Comparison of ENCODE assay signal across 8 cellular contexts in the genomic region with DNA sequence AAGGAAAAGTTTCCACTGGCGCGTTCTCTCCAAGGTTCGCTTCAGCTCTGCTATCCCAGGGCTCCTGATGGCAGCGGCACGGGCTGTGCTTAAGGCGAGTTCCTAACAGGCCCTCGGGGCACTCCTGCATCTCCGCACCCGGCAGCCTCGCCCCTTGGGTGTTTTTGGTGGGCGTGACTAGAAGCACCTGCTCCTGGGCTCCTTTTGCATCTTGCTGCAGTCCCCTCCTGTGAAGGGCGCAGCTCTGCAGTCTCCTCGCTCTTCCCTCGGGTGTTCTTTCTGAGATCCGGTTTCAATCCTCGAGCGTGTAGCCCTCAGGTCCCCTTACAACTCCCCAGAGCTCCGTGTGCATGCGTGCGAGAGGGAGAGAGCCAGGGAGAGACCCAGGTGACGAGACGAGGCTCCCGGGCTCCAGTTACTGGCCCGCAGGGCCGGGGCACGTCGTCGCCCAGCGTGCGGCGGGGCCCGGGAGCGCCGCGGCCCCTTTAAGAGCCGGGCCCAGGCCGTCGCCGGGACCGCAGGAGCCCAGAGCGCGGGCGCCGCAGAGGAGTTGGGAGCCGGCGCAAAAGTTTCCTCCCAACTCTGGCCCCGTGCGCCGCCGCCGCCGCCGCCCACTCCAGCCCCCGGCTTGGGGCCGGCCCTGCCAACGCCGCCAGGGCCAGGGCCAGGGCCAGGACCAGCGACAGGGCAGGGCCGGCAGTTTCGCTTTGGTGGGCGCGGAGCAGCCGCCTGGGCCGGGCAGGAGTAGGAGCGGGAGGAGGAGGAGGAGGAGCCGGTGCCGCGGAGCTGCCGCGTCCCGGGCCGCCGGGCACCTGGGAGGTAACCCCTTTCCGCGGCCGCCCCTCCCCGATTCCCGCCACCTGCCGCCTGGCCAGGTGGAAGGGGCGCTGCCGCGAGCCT. TPM values are rescaled to one million over a fixed set of nuclear protein-coding genes. Genes with fewer than 3 reads are reported as not detected.
DNase-seq lines count a peak whose midpoint lies in the region; ATAC-seq and TF ChIP-seq lines count a peak whose summit lies in the region.

A gene with protein sequence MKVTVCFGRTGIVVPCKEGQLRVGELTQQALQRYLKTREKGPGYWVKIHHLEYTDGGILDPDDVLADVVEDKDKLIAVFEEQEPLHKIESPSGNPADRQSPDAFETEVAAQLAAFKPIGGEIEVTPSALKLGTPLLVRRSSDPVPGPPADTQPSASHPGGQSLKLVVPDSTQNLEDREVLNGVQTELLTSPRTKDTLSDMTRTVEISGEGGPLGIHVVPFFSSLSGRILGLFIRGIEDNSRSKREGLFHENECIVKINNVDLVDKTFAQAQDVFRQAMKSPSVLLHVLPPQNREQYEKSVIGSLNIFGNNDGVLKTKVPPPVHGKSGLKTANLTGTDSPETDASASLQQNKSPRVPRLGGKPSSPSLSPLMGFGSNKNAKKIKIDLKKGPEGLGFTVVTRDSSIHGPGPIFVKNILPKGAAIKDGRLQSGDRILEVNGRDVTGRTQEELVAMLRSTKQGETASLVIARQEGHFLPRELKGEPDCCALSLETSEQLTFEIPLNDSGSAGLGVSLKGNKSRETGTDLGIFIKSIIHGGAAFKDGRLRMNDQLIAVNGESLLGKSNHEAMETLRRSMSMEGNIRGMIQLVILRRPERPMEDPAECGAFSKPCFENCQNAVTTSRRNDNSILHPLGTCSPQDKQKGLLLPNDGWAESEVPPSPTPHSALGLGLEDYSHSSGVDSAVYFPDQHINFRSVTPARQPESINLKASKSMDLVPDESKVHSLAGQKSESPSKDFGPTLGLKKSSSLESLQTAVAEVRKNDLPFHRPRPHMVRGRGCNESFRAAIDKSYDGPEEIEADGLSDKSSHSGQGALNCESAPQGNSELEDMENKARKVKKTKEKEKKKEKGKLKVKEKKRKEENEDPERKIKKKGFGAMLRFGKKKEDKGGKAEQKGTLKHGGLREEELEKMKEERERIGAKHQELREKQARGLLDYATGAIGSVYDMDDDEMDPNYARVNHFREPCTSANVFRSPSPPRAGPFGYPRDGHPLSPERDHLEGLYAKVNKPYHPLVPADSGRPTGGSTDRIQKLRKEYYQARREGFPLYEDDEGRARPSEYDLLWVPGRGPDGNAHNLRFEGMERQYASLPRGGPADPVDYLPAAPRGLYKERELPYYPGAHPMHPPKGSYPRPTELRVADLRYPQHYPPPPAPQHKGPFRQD (N-terminal part only) (plus strand): TSS at position 515 of the 900 bp plus-strand sequence. CDS start 525 bp downstream, outside the sequence.

- H3K4me3 ChIP-seq in mammary epithelial cell (replicated peaks in 1 of 3; ENCODE audit: insufficient read depth in 1 of 3, low read depth in 2 of 3, low read length in 3 of 3) (peak within 1 kb of the TSS; percentile 52 to 69 (median 59)), iPS-15b (ENCODE audit: low read depth, low read length) (peak within 1 kb of the TSS; percentile 63), retinal pigment epithelial cell (ENCODE audit: low read length) (peak within 1 kb of the TSS; percentile 69)

- H2AFZ ChIP-seq in mammary epithelial cell (ENCODE audit: low read depth, low read length) = peak within 1 kb of the TSS; percentile 96

- ATAC-seq in HG03196 (IDR thresholded peaks at IDR 0.05; ENCODE audit: unreplicated experiment) = no peak

- H3K27ac ChIP-seq in mammary epithelial cell (ENCODE audit: insufficient read depth, low read depth, low read length) = no peak within 1 kb of the TSS

- BruUV-seq in mammary epithelial cell (replicated peaks; lab: Mats Ljungman, UMichigan) = no TSS peak

- intact Hi-C loops in mammary epithelial cell (cut with micrococcal nuclease) = loop anchor here (5.0 to 10.0 kb wide), 3 partner anchors 90 to 147 kb away; no protein-coding TSS in a partner anchor

- H3K9ac ChIP-seq in mammary epithelial cell (ENCODE audit: insufficient read depth, low read length) = no peak within 1 kb of the TSS
- no peak within 1 kb of the TSS for H3K9ac ChIP-seq in iPS-15b (ENCODE audit: low read depth, low read length)

- WGBS in mammary epithelial cell (ENCODE audit: low coverage, missing lambda C conversion rate) = 0% methylated on average over 12 of the region's 82 CpGs

- peak within 1 kb of the TSS; percentile 99 for H3K4me2 ChIP-seq in mammary epithelial cell (ENCODE audit: insufficient read depth, low read depth, low read length)

- H3K4me1 ChIP-seq in mammary epithelial cell (ENCODE audit: insufficient read depth, low read length) (peaks cover 14% of the 10 kb centered on the region), iPS-15b (ENCODE audit: control insufficient read depth, insufficient read depth, low read length) (peaks cover 8% of the 10 kb centered on the region)

- in situ Hi-C loops in mammary epithelial cell (cut with MboI; ENCODE audit: low sequenced_read_pairs in 2 of 2) = no loop called here

- no peaks in the 10 kb centered on the region for H3K36me3 ChIP-seq in mammary epithelial cell (ENCODE audit: insufficient read depth, low read length)
- H3K36me3 ChIP-seq in iPS-15b (ENCODE audit: control insufficient read depth, insufficient read depth, low read length) = no peaks in the 10 kb centered on the region

- DNase-seq in CD1c-positive myeloid dendritic cell (ENCODE audit: extremely low spot score) (peak; percentile 19), GM20000 (ENCODE audit: low spot score) (peak; percentile 39), HT-29 (ENCODE audit: low spot score) (peak; percentile 54), SK-N-DZ (ENCODE audit: low spot score) (peak; percentile 51), mammary epithelial cell (peak; percentile 57), retinal pigment epithelial cell (ENCODE audit: low read depth) (no peak)

- no peaks in the 10 kb centered on the region for H3K9me3 ChIP-seq in mammary epithelial cell (replicated peaks; ENCODE audit: insufficient read depth, low read length)
- H3K9me3 ChIP-seq in iPS-15b (ENCODE audit: control insufficient read depth, insufficient read depth, low read length) = no peaks in the 10 kb centered on the region

- dilution Hi-C loops in mammary epithelial cell (cut with HindIII; ENCODE audit: low sequenced_read_pairs) = no loop called here

- no peaks in the 10 kb centered on the region for H3K79me2 ChIP-seq in mammary epithelial cell (ENCODE audit: insufficient read depth, low read length)

- CTCF ChIA-PET in mammary epithelial cell (lab: Charles Lee; ENCODE audit: low non-redundant PET) = no interaction called here

- no peak for TF ChIP-seq CTCF in GM20000 (IDR thresholded peaks at IDR 0.05; ENCODE audit: extremely low read depth, missing control alignments)
- TF ChIP-seq CTCF in mammary epithelial cell (conservative IDR thresholded peaks at IDR 0.05 in 1 of 2, IDR thresholded peaks at IDR 0.05 in 1 of 2; ENCODE audit: extremely low read depth in 1 of 2, insufficient read depth in 1 of 2, low read depth in 1 of 2, low read length in 2 of 2) = no peak
- TF ChIP-seq CTCF in retinal pigment epithelial cell (conservative IDR thresholded peaks at IDR 0.05; ENCODE audit: low read depth, low read length) = no peak

- no peaks in the 10 kb centered on the region for H4K20me1 ChIP-seq in mammary epithelial cell (ENCODE audit: insufficient read depth, low read length)

- no peaks in the 10 kb centered on the region for H3K27me3 ChIP-seq in mammary epithelial cell (ENCODE audit: insufficient read depth, low read length)
- H3K27me3 ChIP-seq in iPS-15b (ENCODE audit: control insufficient read depth, insufficient read depth, low read length) = peaks cover 36% of the 10 kb centered on the region

RNA-seq across cellular contexts. Expression of the gene that starts here (rescaled TPM):
- 1.8 and 3.9 TPM in 2 replicates for total RNA-seq in HT-29 (2014; rRNA removed; shearing (Covaris generic))
- polyA plus RNA-seq in SK-N-DZ (2014; cell fraction: cytosol; rRNA removed) = 0.48 and 0.60 TPM in 2 replicates
- 0.47 and 0.77 TPM in 2 replicates for polyA plus RNA-seq in SK-N-DZ (2014; cell fraction: nucleus; rRNA removed)
- 1 to 10 TPM; 4.1 to 6.5 TPM for total RNA-seq in mammary epithelial cell
- polyA plus RNA-seq in mammary epithelial cell = 0.19 TPM
- not detected for polyA minus RNA-seq in mammary epithelial cell
